ENCODE assay signal across 19 cellular contexts in genomic region chr16:66236301-66236700, GRCh38.
"Had no signal": no experiment of that assay in that cellular context is flagged by ENCODE, and none has a peak within 500 bp of the region (broad histone marks: within the 10 kb centered on the region; RNA-seq: fewer than 3 reads in every experiment).

No MANE protein-coding gene starts in this region.

- H3K4me1 Mint-ChIP-seq: endodermal cell had no signal

- DNase-seq: colonic mucosa; cortex of kidney; effector CD8-positive, alpha-beta T cell; effector memory CD8-positive, alpha-beta T cell; endodermal cell; foreskin keratinocyte; heart right ventricle; hippocampal formation; left cardiac atrium; left lung; left ventricle myocardium superior; lower lobe of right lung; mesenchymal stem cell; mucosa of descending colon had no signal

- H3K9me3 Mint-ChIP-seq: endodermal cell had no signal

- H3K4me3 Mint-ChIP-seq: dendritic cell treated with granulocyte-macrophage colony-stimulating factor and Interleukin-4, amounts not matched to agents 40 ng/mL and 50 ng/mL, for 4 days; effector memory CD8-positive, alpha-beta T cell; endodermal cell; mesothelial cell of epicardium had no signal

- H3K4me3 ChIP-seq: colonic mucosa, esophagus muscularis mucosa, gastroesophageal sphincter, heart right ventricle, left lung, lower lobe of right lung, mucosa of descending colon had no signal

- H3K9me3 ChIP-seq: colonic mucosa, lower lobe of right lung, mucosa of descending colon had no signal

- H3K36me3 ChIP-seq: colonic mucosa, esophagus muscularis mucosa, gastroesophageal sphincter, heart right ventricle, left lung, lower lobe of right lung had no signal

- H3K4me1 ChIP-seq: colonic mucosa, foreskin keratinocyte, gastroesophageal sphincter, left lung, lower lobe of right lung had no signal

- ATAC-seq: effector memory CD8-positive, alpha-beta T cell; foreskin keratinocyte; gastroesophageal sphincter; heart right ventricle; left cardiac atrium; left lung; left ventricle myocardium superior; lower lobe of right lung; mucosa of descending colon had no signal

- H3K27me3 ChIP-seq: colonic mucosa, esophagus muscularis mucosa, gastroesophageal sphincter, left lung had no signal

- H3K27ac Mint-ChIP-seq: dendritic cell treated with granulocyte-macrophage colony-stimulating factor and Interleukin-4, amounts not matched to agents 40 ng/mL and 50 ng/mL, for 4 days; effector memory CD8-positive, alpha-beta T cell; endodermal cell; mesothelial cell of epicardium had no signal

- H3K27ac ChIP-seq: colonic mucosa, epithelial cell of prostate, esophagus muscularis mucosa, foreskin keratinocyte, gastroesophageal sphincter, heart right ventricle, left lung, lower lobe of right lung had no signal
